15 cellular contexts compared by ENCODE assay signal in the genomic region with DNA sequence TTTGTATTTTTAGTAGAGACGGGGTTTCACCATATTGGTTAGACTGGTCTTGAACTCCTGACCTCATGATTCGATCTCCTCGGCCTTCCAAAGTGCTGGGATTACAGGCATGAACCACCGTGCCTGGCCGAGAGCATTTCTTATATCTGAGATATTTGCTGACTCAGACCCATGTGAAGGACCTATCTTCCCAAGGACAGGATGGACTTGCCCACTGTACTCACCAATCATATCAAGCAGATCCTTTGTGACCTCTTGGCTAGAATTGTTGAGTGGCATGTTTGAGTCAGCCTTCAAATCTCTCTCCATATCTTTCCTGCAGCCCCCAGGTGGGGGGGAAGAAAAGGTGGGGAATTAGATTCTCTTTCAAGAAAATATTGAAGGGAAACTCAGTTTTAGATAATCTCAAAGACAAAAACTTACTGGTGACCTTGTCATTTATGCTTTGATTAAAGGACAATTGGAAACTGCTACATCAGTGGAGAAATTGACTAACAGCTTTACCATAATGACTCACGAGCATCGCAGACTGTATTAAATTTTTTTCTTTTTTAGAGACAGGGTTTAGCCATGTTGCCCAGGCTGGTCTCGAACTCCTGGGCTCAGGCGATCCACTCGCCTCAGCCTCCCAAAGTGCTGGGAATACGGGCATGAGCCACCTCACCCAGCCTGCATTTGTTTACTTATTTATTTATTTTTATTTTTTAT. TPM values are rescaled to one million over a fixed set of nuclear protein-coding genes. Genes with fewer than 3 reads are reported as not detected.
DNase-seq lines count a peak whose midpoint lies in the region; ATAC-seq and TF ChIP-seq lines count a peak whose summit lies in the region.
"Had no signal": no experiment of that assay in that cellular context is flagged by ENCODE, and none has a peak within 500 bp of the region (broad histone marks: within the 10 kb centered on the region; RNA-seq: fewer than 3 reads in every experiment).

No MANE protein-coding gene starts in this region.

- no peak for ATAC-seq in HG02884 (IDR thresholded peaks at IDR 0.05; ENCODE audit: unreplicated experiment)
- ATAC-seq: GM23338 had no signal

- H3K4me2 ChIP-seq in osteoblast (ENCODE audit: insufficient read depth, low read length), result no peak overlapping the region
- H3K4me2 ChIP-seq: GM23338 had no signal

- no peak overlapping the region for H2AFZ ChIP-seq in osteoblast (ENCODE audit: low read length)
- H2AFZ ChIP-seq: GM23338 had no signal

- H3K27me3 Mint-ChIP-seq in activated T-cell treated with anti-CD3 and anti-CD28 coated beads, Interleukin-2, amount 50 U/mL, for 24 hours, result no peaks in the 10 kb centered on the region
- no peaks in the 10 kb centered on the region for H3K27me3 Mint-ChIP-seq in activated naive CD8-positive, alpha-beta T cell treated with anti-CD3 and anti-CD28 coated beads for 36 hours

- peak overlapping the region; percentile 83 for H3K27ac Mint-ChIP-seq in activated T-cell treated with anti-CD3 and anti-CD28 coated beads, Interleukin-2, amount 50 U/mL, for 24 hours
- peak overlapping the region; percentile 67 for H3K27ac Mint-ChIP-seq in activated naive CD8-positive, alpha-beta T cell treated with anti-CD3 and anti-CD28 coated beads for 36 hours
- H3K27ac Mint-ChIP-seq: GM23338 had no signal

- H3K27me3 ChIP-seq in osteoblast (ENCODE audit: insufficient read depth, low read length), result no peaks in the 10 kb centered on the region

- peaks cover 76% of the 10 kb centered on the region for H3K36me3 Mint-ChIP-seq in activated T-cell treated with anti-CD3 and anti-CD28 coated beads, Interleukin-2, amount 50 U/mL, for 24 hours (ENCODE audit: low read depth)
- H3K36me3 Mint-ChIP-seq in activated naive CD8-positive, alpha-beta T cell treated with anti-CD3 and anti-CD28 coated beads for 36 hours, result peaks cover 27% of the 10 kb centered on the region

- DNase-seq in activated T-cell treated with anti-CD3 and anti-CD28 coated beads, Interleukin-2, amount 50 U/mL, for 24 hours, result peak; percentile 36
- no peak for DNase-seq in activated T-cell treated with anti-CD3 and anti-CD28 coated beads, Interleukin-2, amount 50 U/mL, for 1 hour
- peak; percentile 40 for DNase-seq in NCI-H226
- no peak for DNase-seq in activated naive CD8-positive, alpha-beta T cell treated with anti-CD3 and anti-CD28 coated beads for 36 hours
- peak; percentile 55 for DNase-seq in osteoblast (ENCODE audit: insufficient read length, low spot score, missing footprints)
- DNase-seq in midbrain (lab: John Stamatoyannopoulos, UW), result no peak
- DNase-seq: DMS 273 treated with DMSO at 0.1 percent for 48 hours, KG1, NCI-H146, NCI-H2081, NCI-H510A, NCI-H774 had no signal

- peak overlapping the region; percentile 31 for H3K4me3 Mint-ChIP-seq in activated T-cell treated with anti-CD3 and anti-CD28 coated beads, Interleukin-2, amount 50 U/mL, for 24 hours
- H3K4me3 Mint-ChIP-seq in activated naive CD8-positive, alpha-beta T cell treated with anti-CD3 and anti-CD28 coated beads for 36 hours, result no peak overlapping the region
- H3K4me3 Mint-ChIP-seq: CD14-positive monocyte, GM23338 had no signal

- no peaks in the 10 kb centered on the region for H4K20me1 ChIP-seq in osteoblast (ENCODE audit: insufficient read depth, low read length)

- H3K27ac ChIP-seq in osteoblast (ENCODE audit: low read depth, low read length), result peak overlapping the region; percentile 11

- H3K4me3 ChIP-seq in osteoblast (ENCODE audit: insufficient read depth, low read length), result no peak overlapping the region
- H3K4me3 ChIP-seq: GM23338 had no signal

- no peak for TF ChIP-seq CTCF in osteoblast (IDR thresholded peaks at IDR 0.05; ENCODE audit: extremely low read depth, low read depth, low read length)

- H3K36me3 ChIP-seq in osteoblast (ENCODE audit: insufficient read depth, low read length), result peaks cover 10% of the 10 kb centered on the region

- H3K79me2 ChIP-seq in osteoblast (ENCODE audit: insufficient read depth, low read length), result no peaks in the 10 kb centered on the region

- H3K9me3 ChIP-seq in osteoblast (ENCODE audit: low read depth, low read length), result no peaks in the 10 kb centered on the region

- peaks cover 17% of the 10 kb centered on the region for H3K4me1 ChIP-seq in osteoblast (ENCODE audit: insufficient read depth, low read length)

- H3K4me1 Mint-ChIP-seq in activated T-cell treated with anti-CD3 and anti-CD28 coated beads, Interleukin-2, amount 50 U/mL, for 24 hours (ENCODE audit: low read depth), result peaks cover 38% of the 10 kb centered on the region
- H3K4me1 Mint-ChIP-seq in activated naive CD8-positive, alpha-beta T cell treated with anti-CD3 and anti-CD28 coated beads for 36 hours, result peaks cover 31% of the 10 kb centered on the region

- no peaks in the 10 kb centered on the region for H3K9me3 Mint-ChIP-seq in activated T-cell treated with anti-CD3 and anti-CD28 coated beads, Interleukin-2, amount 50 U/mL, for 24 hours
- H3K9me3 Mint-ChIP-seq in activated naive CD8-positive, alpha-beta T cell treated with anti-CD3 and anti-CD28 coated beads for 36 hours, result no peaks in the 10 kb centered on the region
- H3K9me3 Mint-ChIP-seq: CD14-positive monocyte, GM23338 had no signal

RNA-seq across cellular contexts. Expression of gene C3orf62, which starts 3.1 kb away (rescaled TPM):
- 1 to 10 TPM; 4.0 to 4.2 TPM for total RNA-seq in activated naive CD8-positive, alpha-beta T cell treated with anti-CD3 and anti-CD28 coated beads for 36 hours
- 1.8 and 3.6 TPM in 2 replicates for total RNA-seq in osteoblast

Comparison
In these comparisons a context has a peak if more than half of its experiments do, and no peak if none do; other contexts are left out.
1. DNase-seq: peak in activated T-cell treated with anti-CD3 and anti-CD28 coated beads, Interleukin-2, amount 50 U/mL, for 24 hours (single experiment), NCI-H226 (single experiment) and osteoblast (single experiment); none in activated T-cell treated with anti-CD3 and anti-CD28 coated beads, Interleukin-2, amount 50 U/mL, for 1 hour (single experiment), activated naive CD8-positive, alpha-beta T cell treated with anti-CD3 and anti-CD28 coated beads for 36 hours (single experiment) and midbrain (single experiment).